Comparison of ENCODE assay signal across 7 cellular contexts in the genomic region with DNA sequence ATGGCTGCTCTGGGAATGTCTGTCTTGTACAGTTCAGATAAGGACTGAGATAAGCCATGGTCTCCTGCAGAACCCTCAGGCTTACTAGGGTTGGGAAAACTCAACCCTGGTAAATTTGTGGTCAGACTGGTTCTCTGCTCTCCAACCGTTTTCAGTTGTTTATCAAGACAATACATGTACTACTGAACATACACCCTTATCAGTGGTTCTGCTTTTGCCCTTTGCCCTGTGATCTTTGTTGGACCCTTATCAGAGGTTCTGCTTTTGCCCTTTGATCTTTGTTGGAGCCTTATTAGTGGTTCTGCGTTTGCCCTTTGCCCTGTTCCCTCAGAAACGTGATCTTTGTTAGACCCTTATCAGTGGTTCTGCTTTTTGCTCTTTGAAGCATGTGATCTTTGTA. TPM values are rescaled to one million over a fixed set of nuclear protein-coding genes. Genes with fewer than 3 reads are reported as not detected.
DNase-seq lines count a peak whose midpoint lies in the region; TF ChIP-seq lines count a peak whose summit lies in the region.
"Not testable (repeated sequence)": the region's sequence is repeated elsewhere in the genome, so short reads cannot be mapped to it uniquely, and the experiment has no call there.

No MANE protein-coding gene starts in this region.

- TF ChIP-seq POLR2A in NB4 (IDR thresholded peaks at IDR 0.05; ENCODE audit: extremely low read depth, insufficient read length), result not testable (repeated sequence)

- not testable (repeated sequence) for H3K9ac ChIP-seq in mesendoderm (ENCODE audit: low read length)

- not testable (repeated sequence) for H3K79me2 ChIP-seq in mesendoderm (ENCODE audit: control insufficient read depth, insufficient read depth, low read length)

- not testable (repeated sequence) for H4K5ac ChIP-seq in mesendoderm (ENCODE audit: low read length)

- H3K18ac ChIP-seq in mesendoderm (ENCODE audit: low read length), result not testable (repeated sequence)

- POLR2A ChIA-PET in Caco-2 (lab: Charles Lee), result not testable (repeated sequence)

- CTCF ChIA-PET in Caco-2 (lab: Charles Lee), result not testable (repeated sequence)

- not testable (repeated sequence) for H3K27ac ChIP-seq in mesendoderm (ENCODE audit: low read depth, low read length)

- H3K4ac ChIP-seq in mesendoderm (ENCODE audit: low read depth, low read length), result not testable (repeated sequence)

- H3K4me1 ChIP-seq in Caco-2; mesendoderm (ENCODE audit: control insufficient read depth, low read depth, low read length): not testable (repeated sequence)

- TF ChIP-seq CTCF in Caco-2 (IDR thresholded peaks at IDR 0.05; ENCODE audit: insufficient read depth in 1 of 2, low read depth in 1 of 2, low read length in 1 of 2, severe bottlenecking in 1 of 2, unreplicated experiment in 1 of 2); NB4 (IDR thresholded peaks at IDR 0.05; ENCODE audit: low read depth, low read length); progenitor cell of endocrine pancreas (IDR thresholded peaks at IDR 0.05; ENCODE audit: unreplicated experiment): not testable (repeated sequence)

- not testable (repeated sequence) for H3K4me3 ChIP-seq in Caco-2 (ENCODE audit: low read depth, low read length); NB4 (ENCODE audit: low read depth, low read length); mesendoderm (ENCODE audit: low read length)

- not testable (repeated sequence) for H2BK5ac ChIP-seq in mesendoderm (ENCODE audit: low read length)

- H3K4me1 Mint-ChIP-seq in Caco-2 (ENCODE audit: low read depth, unreplicated experiment); progenitor cell of endocrine pancreas (ENCODE audit: low read depth): not testable (repeated sequence)

- H3K36me3 Mint-ChIP-seq in Caco-2 (ENCODE audit: insufficient read depth, unreplicated experiment) (peaks cover 34% of the 10 kb centered on the region), progenitor cell of endocrine pancreas (ENCODE audit: insufficient read depth) (peaks cover 31% of the 10 kb centered on the region)

- H3K27ac Mint-ChIP-seq in Caco-2 (ENCODE audit: unreplicated experiment), result peak overlapping the region; percentile 17
- H3K27ac Mint-ChIP-seq in progenitor cell of endocrine pancreas, result peak overlapping the region; percentile 38

- not testable (repeated sequence) for BruUV-seq in Caco-2 (replicated peaks; lab: Mats Ljungman, UMichigan)

- H3K27me3 ChIP-seq in Caco-2 (replicated peaks; ENCODE audit: control insufficient read depth, insufficient read depth, low read length); mesendoderm (ENCODE audit: insufficient read depth, low read length, poor library complexity): not testable (repeated sequence)

- not testable (repeated sequence) for H2BK15ac ChIP-seq in mesendoderm (replicated peaks; ENCODE audit: low read depth)

- H3K79me1 ChIP-seq in mesendoderm (ENCODE audit: low read length), result not testable (repeated sequence)

- peaks cover 41% of the 10 kb centered on the region for H3K9me3 ChIP-seq in Caco-2

- H3K36me3 ChIP-seq in Caco-2 (ENCODE audit: control insufficient read depth, insufficient read depth, low read length); mesendoderm (ENCODE audit: control insufficient read depth, insufficient read depth, low read length): not testable (repeated sequence)

- peak; percentile 39 to 61 for DNase-seq in Caco-2
- peak; percentile 87 for DNase-seq in ELF-1 (ENCODE audit: low read depth, low spot score)
- DNase-seq in NB4 (ENCODE audit: low read depth), result peak; percentile 15
- peak; percentile 13 for DNase-seq in RPMI7951 (ENCODE audit: low read depth)
- DNase-seq in amniotic epithelial cell (ENCODE audit: low read depth), result peak; percentile 8
- peak; percentile 24 for DNase-seq in mesendoderm
- DNase-seq in progenitor cell of endocrine pancreas (ENCODE audit: low spot score, unreplicated experiment), result not testable (repeated sequence)

- not testable (repeated sequence) for H3K4me3 Mint-ChIP-seq in Caco-2 (ENCODE audit: unreplicated experiment); progenitor cell of endocrine pancreas (ENCODE audit: low read depth)

- H3K23ac ChIP-seq in mesendoderm (ENCODE audit: low read length), result not testable (repeated sequence)

- H3K27me3 Mint-ChIP-seq in Caco-2 (ENCODE audit: insufficient read depth, unreplicated experiment); progenitor cell of endocrine pancreas: not testable (repeated sequence)

- not testable (repeated sequence) for H2AK5ac ChIP-seq in mesendoderm (ENCODE audit: low read length)

- H3K56ac ChIP-seq in mesendoderm (ENCODE audit: low read length), result not testable (repeated sequence)

- no CpG with 5 or more reads among the region's 3 CpGs for WGBS in mesendoderm (ENCODE audit: extremely low coverage, insufficient coverage, low lambda C conversion rate)

- H4K8ac ChIP-seq in mesendoderm (ENCODE audit: low read depth, low read length), result not testable (repeated sequence)

- H3K4me2 ChIP-seq in mesendoderm (ENCODE audit: low read length), result not testable (repeated sequence)

- H3K9me3 Mint-ChIP-seq in Caco-2 (ENCODE audit: unreplicated experiment) (peaks cover 34% of the 10 kb centered on the region), progenitor cell of endocrine pancreas (ENCODE audit: low read depth) (peaks cover 42% of the 10 kb centered on the region)

- intact Hi-C loops in Caco-2 (cut with micrococcal nuclease; ENCODE audit: unreplicated experiment), result not testable (repeated sequence)

- H2BK120ac ChIP-seq in mesendoderm (ENCODE audit: low read depth, low read length), result not testable (repeated sequence)

RNA-seq across cellular contexts. Expression of a gene that starts 37.2 kb away (rescaled TPM):
- 10.7 and 12.9 TPM in 2 replicates for total RNA-seq in Caco-2 (2022)
- total RNA-seq in RPMI7951 (2014; rRNA removed; shearing (Covaris generic)), result 14.1 and 18.4 TPM in 2 replicates
- 22.5 TPM for polyA plus RNA-seq in mesendoderm (2013, experiment 1 of 2)
- polyA plus RNA-seq in mesendoderm (2013, experiment 2 of 2), result 23.0 TPM
- 26.9 and 29.7 TPM in 2 replicates for total RNA-seq in progenitor cell of endocrine pancreas
